ENCODE assay signal across 15 cellular contexts in genomic region chr5:57955506-57955905, GRCh38.
DNase-seq lines count a peak whose midpoint lies in the region; ATAC-seq, FAIRE-seq and TF ChIP-seq lines count a peak whose summit lies in the region.
"Had no signal": no experiment of that assay in that cellular context is flagged by ENCODE, and none has a peak within 500 bp of the region (broad histone marks: within the 10 kb centered on the region; RNA-seq: fewer than 3 reads in every experiment).

No MANE protein-coding gene starts in this region.

- H3K9me2 ChIP-seq in Loucy (replicated peaks; ENCODE audit: low read depth, low read length): no peaks in the 10 kb centered on the region

- no TSS peak for BruUV-seq in K562 (replicated peaks; lab: Mats Ljungman, UMichigan)

- H2AFZ ChIP-seq in Loucy (ENCODE audit: low read length): no peak overlapping the region
- H2AFZ ChIP-seq in K562 (ENCODE audit: low read depth, low read length): no peak overlapping the region

- peaks cover 73% of the 10 kb centered on the region for H3K4me1 ChIP-seq in Loucy (ENCODE audit: insufficient read depth, low read length, poor library complexity, severe bottlenecking)
- no peaks in the 10 kb centered on the region; a peak in 1 of 5 replicates for H3K4me1 ChIP-seq in K562 (replicated peaks in 1 of 2; ENCODE audit: control insufficient read depth in 2 of 2, insufficient read depth in 2 of 2, low read length in 2 of 2)
- H3K4me1 ChIP-seq in spleen: no peaks in the 10 kb centered on the region

- TF ChIP-seq CTCF in Loucy (conservative IDR thresholded peaks at IDR 0.05; ENCODE audit: low read length): no peak
- TF ChIP-seq CTCF in K562 (IDR thresholded peaks at IDR 0.05 in 2 of 3, conservative IDR thresholded peaks at IDR 0.05 in 1 of 3; ENCODE audit: insufficient read depth in 2 of 3, low read depth in 1 of 3, low read length in 3 of 3): no peak
- no peak for TF ChIP-seq CTCF in spleen (IDR thresholded peaks at IDR 0.05 in 8 of 11, conservative IDR thresholded peaks at IDR 0.05 in 3 of 11)

- no peak for TF ChIP-seq EP300 in K562 (IDR thresholded peaks at IDR 0.05; ENCODE audit: low read length)

- DNase-seq in OCI-M1 (lab: John Stamatoyannopoulos, UW) (peak; percentile 41), K562 (ENCODE audit: extremely low read depth in 1 of 4, low spot score in 3 of 4) (peak in 1 of 4 experiments; percentile 6), spleen (no peak), Right ventricle myocardium inferior (ENCODE audit: missing footprints) (no peak), activated T-cell treated with anti-CD3 and anti-CD28 coated beads for 4 hours (no peak)
- no peak for DNase-seq in stimulated activated CD4-positive, alpha-beta T cell treated with anti-CD3 and anti-CD28 coated beads, Interleukin-2, amount 100 ng/mL, for 48 hours
- DNase-seq: ACHN; C1 segment of cervical spinal cord; CD4-positive, alpha-beta T cell; DMS79; HCEC 1CT; HFFc6 had no signal

- 0% methylated on average over 1 of the region's 1 CpG for WGBS in K562 (ENCODE audit: insufficient coverage, low coverage, missing lambda C conversion rate)
- WGBS in spleen, 5 donors: 0 to 63% (median 27%) methylated on average over 1 of the region's 1 CpG

- no peaks in the 10 kb centered on the region for H3K9me1 ChIP-seq in K562 (ENCODE audit: control insufficient read depth, insufficient read depth, low read length)

- H3K4me2 ChIP-seq in Loucy (ENCODE audit: low read depth, low read length, poor library complexity, severe bottlenecking) (peak overlapping the region; percentile 50), K562 (ENCODE audit: insufficient read depth, low read length) (no peak overlapping the region)

- H3K36me3 ChIP-seq in Loucy (ENCODE audit: insufficient read depth, low read length): no peaks in the 10 kb centered on the region
- no peaks in the 10 kb centered on the region for H3K36me3 ChIP-seq in K562 (ENCODE audit: control insufficient read depth, insufficient read depth, low read length)
- no peaks in the 10 kb centered on the region for H3K36me3 ChIP-seq in spleen

- ATAC-seq in K562: no peak
- ATAC-seq in Right ventricle myocardium inferior: no peak
- ATAC-seq: GM12878 had no signal

- TF ChIP-seq RAD21 in K562 (CRISPR knock-in tag; conservative IDR thresholded peaks at IDR 0.05 in 1 of 2, IDR thresholded peaks at IDR 0.05 in 1 of 2): no peak

- CTCF ChIA-PET in K562 (lab: Yijun Ruan, JAX; ENCODE audit: low intra/inter-chr PET ratio): no interaction called here

- H3K79me2 ChIP-seq in Loucy (ENCODE audit: insufficient read depth, low read length): no peaks in the 10 kb centered on the region
- no peaks in the 10 kb centered on the region for H3K79me2 ChIP-seq in K562 (ENCODE audit: control insufficient read depth, insufficient read depth, low read length)

- H3K9ac ChIP-seq in Loucy (ENCODE audit: low read depth, low read length, poor library complexity, severe bottlenecking) (no peak overlapping the region), K562 (ENCODE audit: insufficient read depth in 1 of 2, low read depth in 2 of 2, low read length in 2 of 2) (no peak overlapping the region)

- H3K27ac ChIP-seq in K562 (ENCODE audit: extremely low read depth, low read depth, low read length): no peak overlapping the region
- H3K27ac ChIP-seq in spleen: peak overlapping the region in 6 of 8 donors; percentile 30 to 75 (median 68)

- TF ChIP-seq POLR2A in K562 (conservative IDR thresholded peaks at IDR 0.05) (no peak), spleen (IDR thresholded peaks at IDR 0.05) (no peak)

- POLR2A ChIA-PET in K562 (lab: Yijun Ruan, JAX): no interaction called here

- no peaks in the 10 kb centered on the region for H3K9me3 ChIP-seq in Loucy (ENCODE audit: insufficient read depth, low read depth, low read length)
- H3K9me3 ChIP-seq in K562 (replicated peaks; ENCODE audit: control insufficient read depth, insufficient read depth, low read depth, low read length): no peaks in the 10 kb centered on the region; the same call in 1 of the 2 replicates
- no peaks in the 10 kb centered on the region for H3K9me3 ChIP-seq in spleen

- peak; percentile 49 for FAIRE-seq in K562 (lab: Jason Lieb, UNC)
- FAIRE-seq: GM12878, GM18507 had no signal

- H3K4me3 ChIP-seq in Loucy (ENCODE audit: low read length, poor library complexity, severe bottlenecking): peak overlapping the region; percentile 37
- H3K4me3 ChIP-seq in K562: no peak overlapping the region
- H3K4me3 ChIP-seq in spleen: no peak overlapping the region
- H3K4me3 ChIP-seq: GM12878 had no signal

- H4K20me1 ChIP-seq in Loucy (ENCODE audit: insufficient read depth, low read length, poor library complexity, severe bottlenecking) (no peaks in the 10 kb centered on the region), K562 (replicated peaks; ENCODE audit: control insufficient read depth, insufficient read depth, low read length) (no peaks in the 10 kb centered on the region)

- H3F3A ChIP-seq in Loucy (ENCODE audit: low read depth): no peaks in the 10 kb centered on the region

- in situ Hi-C loops in K562 (cut with MboI): no loop called here

- H3K27me3 ChIP-seq in Loucy (ENCODE audit: insufficient read depth, low read length, poor library complexity, severe bottlenecking) (no peaks in the 10 kb centered on the region), K562 (ENCODE audit: control insufficient read depth in 2 of 2, insufficient read depth in 2 of 2, low read length in 2 of 2) (no peaks in the 10 kb centered on the region), spleen (replicated peaks in 1 of 7) (no peaks in the 10 kb centered on the region)

- intact Hi-C loops in K562 (cut with micrococcal nuclease) (loop anchor here (10.0 kb wide), 1 partner anchor 119 kb away; no protein-coding TSS in a partner anchor), spleen (cut with DNase I; ENCODE audit: low total_unique reads) (no loop called here), Right ventricle myocardium inferior (cut with DNase I) (no loop called here)

TF ChIP-seq in K562, 482 proteins besides CTCF, POLR2A, EP300 and RAD21:
- TF ChIP-seq ETV6 (IDR thresholded peaks at IDR 0.05; ENCODE audit: borderline replicate concordance in 1 of 2, low read depth in 2 of 2, low read length in 1 of 2) (no peak), ETV6 (CRISPR knock-in tag; IDR thresholded peaks at IDR 0.05; ENCODE audit: borderline replicate concordance) (no peak), NFIC (IDR thresholded peaks at IDR 0.05) (peak; percentile 36; the same call in 1 of the 2 replicates), HSF4 (CRISPR knock-in tag; IDR thresholded peaks at IDR 0.05; ENCODE audit: borderline replicate concordance) (no peak)
